Comparison of ENCODE assay signal across 13 cellular contexts in the genomic region with DNA sequence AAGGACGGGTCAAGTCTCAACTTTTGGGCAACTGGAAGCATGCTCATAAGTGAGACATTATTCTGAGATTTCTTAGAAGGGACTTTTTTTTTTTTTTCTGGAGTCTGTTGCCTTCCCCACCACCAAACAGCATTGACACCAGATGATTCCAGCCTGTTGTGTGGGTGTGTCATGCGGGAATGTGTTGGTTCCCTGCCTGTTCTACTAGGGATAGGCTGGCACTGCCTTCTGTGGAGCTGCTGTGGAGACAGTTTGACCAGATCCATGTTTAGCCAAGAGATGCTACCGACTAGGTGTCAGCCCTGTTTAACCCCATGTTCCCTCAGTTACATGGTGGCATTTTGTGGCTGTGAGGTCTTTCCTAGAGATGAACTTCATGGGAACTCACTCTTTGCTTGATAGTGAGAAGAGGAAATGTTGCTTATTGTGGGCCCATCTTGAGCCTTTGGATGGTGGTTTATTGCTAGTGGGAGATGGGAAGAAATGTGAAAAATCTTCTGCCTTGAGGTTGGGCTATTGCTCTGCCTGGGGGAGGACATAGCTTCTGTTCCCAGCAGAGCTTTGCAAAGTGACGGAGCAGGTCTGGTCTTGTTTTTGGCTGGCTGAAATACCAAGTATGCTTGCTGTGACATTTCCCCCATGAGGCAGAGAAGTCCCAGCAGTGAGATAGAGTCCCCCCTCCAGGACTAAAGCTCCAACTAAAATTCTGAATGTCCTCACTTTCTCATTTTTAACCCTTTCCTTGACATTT. TPM values are rescaled to one million over a fixed set of nuclear protein-coding genes. Genes with fewer than 3 reads are reported as not detected.
DNase-seq lines count a peak whose midpoint lies in the region; ATAC-seq and TF ChIP-seq lines count a peak whose summit lies in the region.
"Had no signal": no experiment of that assay in that cellular context is flagged by ENCODE, and none has a peak within 500 bp of the region (broad histone marks: within the 10 kb centered on the region; RNA-seq: fewer than 3 reads in every experiment).

No MANE protein-coding gene starts in this region.

- H3K27me3 ChIP-seq in smooth muscle cell (ENCODE audit: low read depth), result no peaks in the 10 kb centered on the region
- H3K27me3 ChIP-seq in effector memory CD4-positive, alpha-beta T cell (replicated peaks; ENCODE audit: control insufficient read depth, insufficient read depth, low read length, poor library complexity, severe bottlenecking), result no peaks in the 10 kb centered on the region

- no peaks in the 10 kb centered on the region for H3K9me3 ChIP-seq in smooth muscle cell (replicated peaks; ENCODE audit: low read depth)
- no peaks in the 10 kb centered on the region for H3K9me3 ChIP-seq in effector memory CD4-positive, alpha-beta T cell (ENCODE audit: control insufficient read depth, low read length)
- H3K9me3 ChIP-seq: thoracic aorta had no signal

- H3K27me3 Mint-ChIP-seq in activated T-helper 2 cell treated with anti-CD3 and anti-CD28 coated beads, Interferon-gamma antibody, Interleukin-2, Interleukin-4, amounts not matched to agents 10 μg/mL and 5 μg/mL and 100 μg/mL, durations not matched to agents 14 hours and 24 hours and 36 hours (ENCODE audit: low read depth), result no peaks in the 10 kb centered on the region
- H3K27me3 Mint-ChIP-seq: activated naive CD4-positive, alpha-beta T cell treated with anti-CD3 and anti-CD28 coated beads, Interleukin-2, amount 50 U/mL, for 24 hours had no signal

- no peak overlapping the region for H3K9ac ChIP-seq in smooth muscle cell (ENCODE audit: low read depth)

- H3K9me3 Mint-ChIP-seq in activated T-helper 2 cell treated with anti-CD3 and anti-CD28 coated beads, Interferon-gamma antibody, Interleukin-2, Interleukin-4, amounts not matched to agents 10 μg/mL and 5 μg/mL and 100 μg/mL, durations not matched to agents 14 hours and 24 hours and 36 hours, result no peaks in the 10 kb centered on the region
- H3K9me3 Mint-ChIP-seq: activated naive CD4-positive, alpha-beta T cell treated with anti-CD3 and anti-CD28 coated beads, Interleukin-2, amount 50 U/mL, for 24 hours had no signal

- DNase-seq in epithelial cell of prostate (ENCODE audit: low read depth, low spot score) (no peak), smooth muscle cell (lab: John Stamatoyannopoulos, UW; ENCODE audit: unreplicated experiment) (no peak), NOMO-1 treated with dmso at 0.1 percent for 144 hours (lab: John Stamatoyannopoulos, UW; ENCODE audit: unreplicated experiment) (no peak), Kasumi-1 (lab: John Stamatoyannopoulos, UW) (no peak)
- DNase-seq in effector memory CD4-positive, alpha-beta T cell, result no peak
- DNase-seq in activated T-helper 2 cell treated with anti-CD3 and anti-CD28 coated beads, Interferon-gamma antibody, Interleukin-2, Interleukin-4, amounts not matched to agents 10 μg/mL and 5 μg/mL and 100 μg/mL, durations not matched to agents 14 hours and 24 hours and 36 hours (ENCODE audit: low spot score), result no peak
- DNase-seq: GOT3, NCI-H748 treated with DMSO at 0.1 percent for 48 hours, small intestine had no signal

- H3K4me2 ChIP-seq in smooth muscle cell, result peak overlapping the region; percentile 2

- H3K4me3 ChIP-seq in smooth muscle cell, result no peak overlapping the region
- no peak overlapping the region for H3K4me3 ChIP-seq in effector memory CD4-positive, alpha-beta T cell (ENCODE audit: insufficient read depth, low read depth, low read length, poor library complexity, severe bottlenecking)
- H3K4me3 ChIP-seq: thoracic aorta had no signal

- H3K4me1 Mint-ChIP-seq in activated T-helper 2 cell treated with anti-CD3 and anti-CD28 coated beads, Interferon-gamma antibody, Interleukin-2, Interleukin-4, amounts not matched to agents 10 μg/mL and 5 μg/mL and 100 μg/mL, durations not matched to agents 14 hours and 24 hours and 36 hours (ENCODE audit: low read depth), result peaks cover 20% of the 10 kb centered on the region

- H3K27ac Mint-ChIP-seq in activated T-helper 2 cell treated with anti-CD3 and anti-CD28 coated beads, Interferon-gamma antibody, Interleukin-2, Interleukin-4, amounts not matched to agents 10 μg/mL and 5 μg/mL and 100 μg/mL, durations not matched to agents 14 hours and 24 hours and 36 hours, result no peak overlapping the region
- H3K27ac Mint-ChIP-seq: activated naive CD4-positive, alpha-beta T cell treated with anti-CD3 and anti-CD28 coated beads, Interleukin-2, amount 50 U/mL, for 24 hours had no signal

- H3F3A ChIP-seq in smooth muscle cell (ENCODE audit: low read depth), result no peaks in the 10 kb centered on the region

- ATAC-seq in GM18861 (IDR thresholded peaks at IDR 0.05; ENCODE audit: unreplicated experiment) (peak; percentile 22), HG02981 (IDR thresholded peaks at IDR 0.05; ENCODE audit: unreplicated experiment) (peak; percentile 20)

- 80% methylated on average over 4 of the region's 4 CpGs for WGBS in smooth muscle cell (ENCODE audit: low lambda C conversion rate)

- no peaks in the 10 kb centered on the region for H3K36me3 ChIP-seq in smooth muscle cell (ENCODE audit: low read depth)
- peaks cover 4% of the 10 kb centered on the region for H3K36me3 ChIP-seq in effector memory CD4-positive, alpha-beta T cell (ENCODE audit: control insufficient read depth, insufficient read depth, low read length)

- H3K27ac ChIP-seq in epithelial cell of prostate, result peak overlapping the region; percentile 93
- H3K27ac ChIP-seq in smooth muscle cell (ENCODE audit: low read depth), result peak overlapping the region; percentile 54
- H3K27ac ChIP-seq in effector memory CD4-positive, alpha-beta T cell (ENCODE audit: insufficient read depth, low read length, poor library complexity, severe bottlenecking), result no peak overlapping the region
- H3K27ac ChIP-seq: thoracic aorta had no signal

- no peak overlapping the region for H3K4me3 Mint-ChIP-seq in activated T-helper 2 cell treated with anti-CD3 and anti-CD28 coated beads, Interferon-gamma antibody, Interleukin-2, Interleukin-4, amounts not matched to agents 10 μg/mL and 5 μg/mL and 100 μg/mL, durations not matched to agents 14 hours and 24 hours and 36 hours (ENCODE audit: low read depth)
- H3K4me3 Mint-ChIP-seq: activated naive CD4-positive, alpha-beta T cell treated with anti-CD3 and anti-CD28 coated beads, Interleukin-2, amount 50 U/mL, for 24 hours had no signal

- H3K36me3 Mint-ChIP-seq in activated T-helper 2 cell treated with anti-CD3 and anti-CD28 coated beads, Interferon-gamma antibody, Interleukin-2, Interleukin-4, amounts not matched to agents 10 μg/mL and 5 μg/mL and 100 μg/mL, durations not matched to agents 14 hours and 24 hours and 36 hours (ENCODE audit: low read depth), result peaks cover 34% of the 10 kb centered on the region

- peaks cover 1% of the 10 kb centered on the region for H3K4me1 ChIP-seq in smooth muscle cell (ENCODE audit: low read depth)
- H3K4me1 ChIP-seq in effector memory CD4-positive, alpha-beta T cell (ENCODE audit: control insufficient read depth, insufficient read depth, low read length, poor library complexity, severe bottlenecking), result no peaks in the 10 kb centered on the region

- peaks cover 17% of the 10 kb centered on the region for H4K20me1 ChIP-seq in smooth muscle cell (ENCODE audit: low read depth)

- H2AFZ ChIP-seq in smooth muscle cell (ENCODE audit: low read depth), result no peak overlapping the region

- TF ChIP-seq CTCF in smooth muscle cell (IDR thresholded peaks at IDR 0.05; ENCODE audit: borderline replicate concordance, insufficient read depth, poor library complexity, severe bottlenecking), result no peak

- intact Hi-C loops in activated T-helper 2 cell treated with anti-CD3 and anti-CD28 coated beads, Interferon-gamma antibody, Interleukin-2, Interleukin-4, amounts not matched to agents 10 μg/mL and 5 μg/mL and 100 μg/mL, durations not matched to agents 14 hours and 24 hours and 36 hours (cut with micrococcal nuclease), result no loop called here

- H3K79me2 ChIP-seq in smooth muscle cell (ENCODE audit: low read depth), result peaks cover 6% of the 10 kb centered on the region

RNA-seq across cellular contexts. Expression of gene TRAK1, which starts 31.3 kb away (rescaled TPM):
- 13.7 and 16.3 TPM in 2 replicates for total RNA-seq in smooth muscle cell
- polyA plus RNA-seq in smooth muscle cell, result 8.7 and 13.9 TPM in 2 replicates
- total RNA-seq in activated T-helper 2 cell treated with anti-CD3 and anti-CD28 coated beads, Interferon-gamma antibody, Interleukin-2, Interleukin-4, amounts not matched to agents 10 μg/mL and 5 μg/mL and 100 μg/mL, durations not matched to agents 14 hours and 24 hours and 36 hours, result 37.8 and 40.9 TPM in 2 replicates
